In genomic region chr9:136055715-136056545, GRCh38 we compare ENCODE assay signal across 18 cellular contexts. TPM values are rescaled to one million over a fixed set of nuclear protein-coding genes. Genes with fewer than 3 reads are reported as not detected.
A peak's percentile ranks its signal among the peaks of the same experiment; 100 is the strongest.
DNase-seq lines count a peak whose midpoint lies in the region; ATAC-seq and TF ChIP-seq lines count a peak whose summit lies in the region.
"Had no signal": no experiment of that assay in that cellular context is flagged by ENCODE, and none has a peak within 500 bp of the region (broad histone marks: within the 10 kb centered on the region; RNA-seq: fewer than 3 reads in every experiment).

No MANE protein-coding gene starts in this region.

- no peaks in the 10 kb centered on the region for H3K36me3 Mint-ChIP-seq in activated naive CD8-positive, alpha-beta T cell treated with anti-CD3 and anti-CD28 coated beads, Interleukin-2, amount 50 U/mL, for 24 hours (ENCODE audit: low read depth)

- H3K27ac Mint-ChIP-seq in activated naive CD8-positive, alpha-beta T cell treated with anti-CD3 and anti-CD28 coated beads, Interleukin-2, amount 50 U/mL, for 24 hours: no peak overlapping the region

- TF ChIP-seq CTCF in BE2C (IDR thresholded peaks at IDR 0.05; ENCODE audit: low read depth, low read length) (no peak), GM13977 (IDR thresholded peaks at IDR 0.05; ENCODE audit: extremely low read depth, insufficient read depth, missing control alignments) (no peak), breast epithelium (IDR thresholded peaks at IDR 0.05) (no peak)

- H3K9me3 ChIP-seq in BE2C: no peaks in the 10 kb centered on the region
- H3K9me3 ChIP-seq in mucosa of stomach (ENCODE audit: control insufficient read depth, low read length): no peaks in the 10 kb centered on the region
- no peaks in the 10 kb centered on the region for H3K9me3 ChIP-seq in breast epithelium
- H3K9me3 ChIP-seq: tibial artery had no signal

- H3K4me1 ChIP-seq in BE2C (peaks cover 12% of the 10 kb centered on the region), mucosa of stomach (ENCODE audit: control insufficient read depth, insufficient read depth, low read length) (peaks cover 49% of the 10 kb centered on the region), breast epithelium (peaks cover 10 to 20% of the 10 kb centered on the region in 2 donors)

- no peak for TF ChIP-seq POLR2A in breast epithelium (IDR thresholded peaks at IDR 0.05)

- H3K4me3 ChIP-seq in BE2C (ENCODE audit: low read depth, low read length) (no peak overlapping the region), mucosa of stomach (ENCODE audit: low read length) (no peak overlapping the region), breast epithelium (no peak overlapping the region)
- H3K4me3 ChIP-seq: tibial artery had no signal

- peak; percentile 20 for ATAC-seq in activated naive CD8-positive, alpha-beta T cell treated with anti-CD3 and anti-CD28 coated beads, Interleukin-2, amount 50 U/mL, for 24 hours

- no peaks in the 10 kb centered on the region for H3K27me3 ChIP-seq in BE2C
- no peaks in the 10 kb centered on the region for H3K27me3 ChIP-seq in mucosa of stomach (ENCODE audit: control insufficient read depth, insufficient read depth, low read length)
- no peaks in the 10 kb centered on the region for H3K27me3 ChIP-seq in breast epithelium
- H3K27me3 ChIP-seq: tibial artery had no signal

- in situ Hi-C loops in GM13977 (cut with MboI; ENCODE audit: low pct_unique_long_range_greater_than_20kb, low sequenced_read_pairs, unreplicated experiment): no loop called here

- peaks cover 23% of the 10 kb centered on the region for H3K4me1 Mint-ChIP-seq in activated naive CD8-positive, alpha-beta T cell treated with anti-CD3 and anti-CD28 coated beads, Interleukin-2, amount 50 U/mL, for 24 hours

- intact Hi-C loops in breast epithelium (cut with DNase I; ENCODE audit: low total_unique reads): no loop called here

- no peak overlapping the region for H3K27ac ChIP-seq in breast epithelium
- H3K27ac ChIP-seq: tibial artery had no signal

- DNase-seq in BE2C (peak; percentile 15), GM13977 (ENCODE audit: low spot score) (peak; percentile 44), breast epithelium (ENCODE audit: low spot score in 2 of 2) (no peak), dedifferentiated amniotic fluid mesenchymal stem cell (ENCODE audit: extremely low spot score) (no peak), AG20443 (ENCODE audit: low spot score) (no peak), iPS-NIHi11 (ENCODE audit: low spot score) (no peak)
- DNase-seq in activated naive CD8-positive, alpha-beta T cell treated with anti-CD3 and anti-CD28 coated beads, Interleukin-2, amount 50 U/mL, for 24 hours: peak; percentile 35
- DNase-seq: activated CD4-positive, alpha-beta T cell treated with anti-CD3 and anti-CD28 coated beads, Interleukin-2, amount 50 U/mL, for 48 hours; AML-193; cortex of kidney; DMS 273 treated with DMSO at 0.1 percent for 48 hours; erythroblast; NCI-H2081; NCI-H69; OCI-M1; small intestine had no signal

- H3K36me3 ChIP-seq in BE2C (no peaks in the 10 kb centered on the region), mucosa of stomach (ENCODE audit: control insufficient read depth, insufficient read depth, low read length) (no peaks in the 10 kb centered on the region), breast epithelium (no peaks in the 10 kb centered on the region)
- H3K36me3 ChIP-seq: tibial artery had no signal

- peak overlapping the region; percentile 22 for H3K9ac ChIP-seq in mucosa of stomach (ENCODE audit: low read length)

- peaks cover 3% of the 10 kb centered on the region for H3K27me3 Mint-ChIP-seq in activated naive CD8-positive, alpha-beta T cell treated with anti-CD3 and anti-CD28 coated beads, Interleukin-2, amount 50 U/mL, for 24 hours

- H3K4me3 Mint-ChIP-seq in activated naive CD8-positive, alpha-beta T cell treated with anti-CD3 and anti-CD28 coated beads, Interleukin-2, amount 50 U/mL, for 24 hours: no peak overlapping the region

- no peaks in the 10 kb centered on the region for H3K9me3 Mint-ChIP-seq in activated naive CD8-positive, alpha-beta T cell treated with anti-CD3 and anti-CD28 coated beads, Interleukin-2, amount 50 U/mL, for 24 hours

RNA-seq across cellular contexts. Expression of gene NACC2, which starts 39.2 kb away (rescaled TPM):
- polyA plus RNA-seq in BE2C (2012; ENCODE audit: insufficient read depth, insufficient read length, low read depth): 7.1 TPM
- total RNA-seq in breast epithelium: 10 to 100 TPM; 14.0 to 24.2 (median 19.3) TPM

Comparison
In these comparisons a context has a peak if more than half of its experiments do, and no peak if none do; other contexts are left out.
1. DNase-seq: peak in BE2C (single experiment), GM13977 (single experiment) and activated naive CD8-positive, alpha-beta T cell treated with anti-CD3 and anti-CD28 coated beads, Interleukin-2, amount 50 U/mL, for 24 hours (single experiment); none in breast epithelium (0 of 2), dedifferentiated amniotic fluid mesenchymal stem cell (single experiment), AG20443 (single experiment) and iPS-NIHi11 (single experiment).